ENCODE assay signal across 9 cellular contexts in genomic region chr22:31148953-31149627, GRCh38. TPM values are rescaled to one million over a fixed set of nuclear protein-coding genes. Genes with fewer than 3 reads are reported as not detected.
A peak's percentile ranks its signal among the peaks of the same experiment; 100 is the strongest.
DNase-seq lines count a peak whose midpoint lies in the region; ATAC-seq and TF ChIP-seq lines count a peak whose summit lies in the region.
"Had no signal": no experiment of that assay in that cellular context is flagged by ENCODE, and none has a peak within 500 bp of the region (broad histone marks: within the 10 kb centered on the region; RNA-seq: fewer than 3 reads in every experiment).

No MANE protein-coding gene starts in this region.

- intact Hi-C loops in left ventricle myocardium inferior (cut with micrococcal nuclease) (loop anchor here (5.0 kb wide), 2 partner anchors 37 to 202 kb away; no protein-coding TSS in a partner anchor), posterior cingulate gyrus (cut with DNase I) (loop anchor here (2.0 to 5.0 kb wide), 3 partner anchors 42 to 202 kb away; partner anchors contain the start of gene SELENOM)

- TF ChIP-seq CTCF in KMS-11 (conservative IDR thresholded peaks at IDR 0.05; ENCODE audit: low read depth, low read length) (peak; percentile 72), left ventricle myocardium inferior (IDR thresholded peaks at IDR 0.05; ENCODE audit: borderline replicate concordance) (peak; percentile 99)

- no peaks in the 10 kb centered on the region for H3K9me3 ChIP-seq in left ventricle myocardium inferior (replicated peaks)

- ATAC-seq in GM21390 (IDR thresholded peaks at IDR 0.05; ENCODE audit: unreplicated experiment), result no peak
- no peak for ATAC-seq in HG03520 (IDR thresholded peaks at IDR 0.05; ENCODE audit: unreplicated experiment)

- H3K4me3 ChIP-seq in KMS-11 (IDR thresholded peaks at IDR 0.05; ENCODE audit: insufficient read depth, low read depth, low read length), result no peak overlapping the region
- no peak overlapping the region for H3K4me3 ChIP-seq in left ventricle myocardium inferior

- H3K4me1 ChIP-seq in KMS-11 (ENCODE audit: low read depth, poor library complexity, severe bottlenecking) (no peaks in the 10 kb centered on the region), left ventricle myocardium inferior (peaks cover 13% of the 10 kb centered on the region)

- DNase-seq in DMS114 treated with DMSO at 0.1 percent for 48 hours (lab: John Stamatoyannopoulos, UW; ENCODE audit: unreplicated experiment) (peak; percentile 79), OCI-M2 (lab: John Stamatoyannopoulos, UW; ENCODE audit: unreplicated experiment) (peak; percentile 21), anterior cingulate cortex (lab: John Stamatoyannopoulos, UW) (peak in 51 of 58 donors; percentile 10 to 80 (median 47)), left ventricle myocardium inferior (peak; percentile 66), posterior cingulate gyrus (peak in 9 of 10 donors; percentile 52 to 95 (median 72))

- no peak overlapping the region for H3K27ac ChIP-seq in KMS-11
- peak overlapping the region; percentile 83 for H3K27ac ChIP-seq in left ventricle myocardium inferior (replicated peaks)

- peak overlapping the region; percentile 23; the same call in 1 of the 2 replicates for H2AFZ ChIP-seq in KMS-11 (ENCODE audit: low read depth)

- H4K20me1 ChIP-seq in KMS-11 (ENCODE audit: insufficient read depth), result no peaks in the 10 kb centered on the region

- H3K4me2 ChIP-seq in KMS-11, result no peak overlapping the region

- H3K36me3 ChIP-seq in KMS-11 (ENCODE audit: insufficient read depth) (no peaks in the 10 kb centered on the region), left ventricle myocardium inferior (no peaks in the 10 kb centered on the region)

- no peak overlapping the region for H3K9ac ChIP-seq in KMS-11

- H3K27me3 ChIP-seq in KMS-11 (ENCODE audit: insufficient read depth, low read depth), result no peaks in the 10 kb centered on the region; the same call in 1 of the 2 replicates
- H3K27me3 ChIP-seq in left ventricle myocardium inferior (ENCODE audit: low read depth), result no peaks in the 10 kb centered on the region

- no peaks in the 10 kb centered on the region for H3K79me2 ChIP-seq in KMS-11 (ENCODE audit: insufficient read depth, low read depth)

RNA-seq across cellular contexts. Expression of gene PLA2G3, which starts 8.8 kb away (rescaled TPM):
- not detected for total RNA-seq in left ventricle myocardium inferior
- total RNA-seq: T-helper 1 cell treated with Interleukin-12 subunit alpha and Interleukin-12 subunit beta and Interleukin-4 antibody, amounts not matched to agents 30 ng/mL and 1 ng/mL, for 36 hours had no signal

RNA-seq across cellular contexts. Expression of gene RNF185, which starts 10.9 kb away (rescaled TPM):
- 19.2 TPM for total RNA-seq in left ventricle myocardium inferior

RNA-seq across cellular contexts. Expression of gene INPP5J, which starts 26.3 kb away (rescaled TPM):
- 20.7 TPM for total RNA-seq in left ventricle myocardium inferior
- total RNA-seq: T-helper 1 cell treated with Interleukin-12 subunit alpha and Interleukin-12 subunit beta and Interleukin-4 antibody, amounts not matched to agents 30 ng/mL and 1 ng/mL, for 36 hours had no signal

RNA-seq across cellular contexts. Expression of gene SELENOM, which starts 41.7 kb away (rescaled TPM):
- total RNA-seq in left ventricle myocardium inferior, result 51.5 TPM

Comparison
In these comparisons a context has a peak if more than half of its experiments do, and no peak if none do; other contexts are left out.
1. DNase-seq: peak in every context shown above with its lines; median percentile 79 in DMS114 treated with DMSO at 0.1 percent for 48 hours; 72 in posterior cingulate gyrus; 66 in left ventricle myocardium inferior; 47 in anterior cingulate cortex; 21 in OCI-M2.